Comparison of ENCODE assay signal across 17 cellular contexts in the genomic region with DNA sequence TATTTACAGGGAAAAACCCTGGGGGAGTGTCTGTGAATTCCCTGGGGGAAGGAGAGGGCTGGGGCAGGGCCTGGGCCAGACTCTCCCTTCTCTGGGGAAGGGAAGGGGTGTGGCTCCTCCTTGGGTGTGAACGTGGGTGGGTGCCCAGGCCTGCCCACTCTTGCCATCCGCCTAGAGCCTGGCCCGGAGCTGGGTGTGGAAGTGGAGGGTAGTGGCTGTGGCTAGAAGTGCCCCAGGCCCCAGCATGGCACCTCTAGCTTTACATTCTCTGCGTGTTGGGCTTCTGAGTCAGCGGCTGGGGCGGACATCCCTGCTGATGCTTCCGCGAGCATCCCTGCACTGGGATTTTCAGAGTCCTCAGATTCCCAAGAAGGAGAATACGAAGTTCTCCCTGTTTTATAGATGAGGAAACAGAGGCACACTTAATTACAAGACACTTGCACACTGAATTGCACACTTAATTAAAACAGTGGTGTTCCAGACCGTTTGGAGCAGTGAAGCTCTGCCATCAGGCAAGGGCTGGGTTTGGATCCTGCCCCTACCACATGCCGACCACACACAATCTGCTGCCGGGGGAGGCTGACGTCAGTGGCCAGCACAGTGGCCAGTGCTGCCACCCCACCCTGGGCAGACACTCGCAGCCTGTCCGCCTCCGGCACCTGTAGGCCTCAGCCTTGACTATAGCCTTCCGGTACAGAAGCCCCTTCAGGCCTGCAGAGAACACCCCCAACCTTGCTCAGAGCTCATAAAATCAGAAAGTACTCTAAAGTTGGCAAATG. TPM values are rescaled to one million over a fixed set of nuclear protein-coding genes. Genes with fewer than 3 reads are reported as not detected.
DNase-seq lines count a peak whose midpoint lies in the region; ATAC-seq and TF ChIP-seq lines count a peak whose summit lies in the region.
"Had no signal": no experiment of that assay in that cellular context is flagged by ENCODE, and none has a peak within 500 bp of the region (broad histone marks: within the 10 kb centered on the region; RNA-seq: fewer than 3 reads in every experiment).

No MANE protein-coding gene starts in this region.

- H3K4me1 Mint-ChIP-seq in stimulated activated memory B cell treated with anti-CD40 and anti-IgM and Interleukin-4, amounts not matched to agents 10 μg/mL and 1 μg/mL and 100 μg/mL, for 72 hours = peaks cover 8% of the 10 kb centered on the region
- H3K4me1 Mint-ChIP-seq in progenitor cell of endocrine pancreas (ENCODE audit: low read depth) = peaks cover 2% of the 10 kb centered on the region

- ATAC-seq in Panc1 (peak; percentile 16; the same call in 1 of the 2 replicates), esophagus mucosa (peak; percentile 92), HG02642 (IDR thresholded peaks at IDR 0.05; ENCODE audit: poor library complexity, unreplicated experiment) (no peak)
- no peak for ATAC-seq in stimulated activated memory B cell treated with anti-CD40 and anti-IgM and Interleukin-4, amounts not matched to agents 10 μg/mL and 1 μg/mL and 100 μg/mL, for 72 hours

- DNase-seq in ELR (ENCODE audit: low read depth) (peak; percentile 93), Panc1 (ENCODE audit: low read depth, low spot score) (no peak), progenitor cell of endocrine pancreas (ENCODE audit: low spot score, unreplicated experiment) (no peak), glomerular visceral epithelial cell (ENCODE audit: extremely low spot score) (no peak), RKO (ENCODE audit: low spot score) (no peak)
- DNase-seq: GF-D8; H7; NCI-H1092; NCI-H446; stimulated activated CD8-positive, alpha-beta memory T cell treated with anti-CD3 and anti-CD28 coated beads, Interleukin-4, amount 100 ng/mL, for 48 hours had no signal

- TF ChIP-seq CTCF in Panc1 (IDR thresholded peaks at IDR 0.05) = no peak
- no peak for TF ChIP-seq CTCF in progenitor cell of endocrine pancreas (IDR thresholded peaks at IDR 0.05; ENCODE audit: unreplicated experiment)

- H3K27ac Mint-ChIP-seq in stimulated activated memory B cell treated with anti-CD40 and anti-IgM and Interleukin-4, amounts not matched to agents 10 μg/mL and 1 μg/mL and 100 μg/mL, for 72 hours = peak overlapping the region; percentile 22
- no peak overlapping the region for H3K27ac Mint-ChIP-seq in progenitor cell of endocrine pancreas

- H3K4me3 Mint-ChIP-seq in stimulated activated memory B cell treated with anti-CD40 and anti-IgM and Interleukin-4, amounts not matched to agents 10 μg/mL and 1 μg/mL and 100 μg/mL, for 72 hours = no peak overlapping the region
- H3K4me3 Mint-ChIP-seq in progenitor cell of endocrine pancreas (ENCODE audit: low read depth) = no peak overlapping the region

- no TSS peak for BruUV-seq in Panc1 (replicated peaks; lab: Mats Ljungman, UMichigan)

- H3K4me1 ChIP-seq in Panc1 (ENCODE audit: control insufficient read depth, insufficient read depth, low read length) = no peaks in the 10 kb centered on the region

- no peaks in the 10 kb centered on the region for H3K36me3 ChIP-seq in Panc1 (ENCODE audit: control insufficient read depth, insufficient read depth, low read length)

- CTCF ChIA-PET in Panc1 (lab: Charles Lee) = no interaction called here

- no peaks in the 10 kb centered on the region for H3K9me3 Mint-ChIP-seq in stimulated activated memory B cell treated with anti-CD40 and anti-IgM and Interleukin-4, amounts not matched to agents 10 μg/mL and 1 μg/mL and 100 μg/mL, for 72 hours
- H3K9me3 Mint-ChIP-seq in progenitor cell of endocrine pancreas (ENCODE audit: low read depth) = no peaks in the 10 kb centered on the region

- H3K27me3 ChIP-seq in Panc1 (ENCODE audit: control insufficient read depth, insufficient read depth, low read length) = no peaks in the 10 kb centered on the region

- H3K9me3 ChIP-seq in Panc1 (ENCODE audit: control insufficient read depth, insufficient read depth, low read depth, low read length) = no peaks in the 10 kb centered on the region

- H3K27me3 Mint-ChIP-seq in stimulated activated memory B cell treated with anti-CD40 and anti-IgM and Interleukin-4, amounts not matched to agents 10 μg/mL and 1 μg/mL and 100 μg/mL, for 72 hours = no peaks in the 10 kb centered on the region
- H3K27me3 Mint-ChIP-seq in progenitor cell of endocrine pancreas = no peaks in the 10 kb centered on the region

- intact Hi-C loops in Panc1 (cut with micrococcal nuclease; ENCODE audit: unreplicated experiment) = no loop called here

- H3K4me3 ChIP-seq in Panc1 (ENCODE audit: low read depth in 2 of 2, low read length in 2 of 2) = no peak overlapping the region

- POLR2A ChIA-PET in Panc1 (lab: Charles Lee) = interaction anchor here (0.5 to 0.6 kb wide), 2 partner anchors 13 to 21 kb away, joined by 3 to 8 read pairs; no protein-coding TSS in a partner anchor

- H3K36me3 Mint-ChIP-seq in stimulated activated memory B cell treated with anti-CD40 and anti-IgM and Interleukin-4, amounts not matched to agents 10 μg/mL and 1 μg/mL and 100 μg/mL, for 72 hours = peaks cover 17% of the 10 kb centered on the region
- H3K36me3 Mint-ChIP-seq in progenitor cell of endocrine pancreas (ENCODE audit: insufficient read depth) = peaks cover 7% of the 10 kb centered on the region

- in situ Hi-C loops in Panc1 (cut with HindIII; ENCODE audit: low pct_unique_long_range_greater_than_20kb, low sequenced_read_pairs) = no loop called here

- no peak overlapping the region for H3K27ac ChIP-seq in Panc1 (ENCODE audit: low read length)

RNA-seq across cellular contexts. Expression of gene BAD, which starts 7.6 kb away (rescaled TPM):
- total RNA-seq in Panc1 (2021; ENCODE audit: unreplicated experiment) (77.7 TPM), esophagus mucosa (45.4 TPM), progenitor cell of endocrine pancreas (42.8 and 46.9 TPM in 2 replicates)
- 86.9 TPM for polyA plus RNA-seq in Panc1 (2012; ENCODE audit: insufficient read length)

RNA-seq across cellular contexts. Expression of gene GPR137, which starts 8.8 kb away (rescaled TPM):
- 183 TPM for total RNA-seq in Panc1 (2021; ENCODE audit: unreplicated experiment)
- polyA plus RNA-seq in Panc1 (2012; ENCODE audit: insufficient read length) = 237 TPM
- total RNA-seq in esophagus mucosa = 18.5 TPM
- 46.7 and 56.5 TPM in 2 replicates for total RNA-seq in progenitor cell of endocrine pancreas

RNA-seq across cellular contexts. Expression of gene KCNK4, which starts 14.3 kb away (rescaled TPM):
- total RNA-seq in Panc1 (2021; ENCODE audit: unreplicated experiment) = 1.1 TPM
- 1.3 TPM for polyA plus RNA-seq in Panc1 (2012; ENCODE audit: insufficient read length)
- not detected for total RNA-seq in esophagus mucosa
- 0.62 TPM in 1 of 2 replicates, not detected in the other for total RNA-seq in progenitor cell of endocrine pancreas
- total RNA-seq: cardiac septum, epithelial cell of proximal tubule, H7, HT-29, mesenteric fat pad had no signal

RNA-seq across cellular contexts. Expression of gene CATSPERZ, which starts 23.3 kb away (rescaled TPM):
- total RNA-seq in Panc1 (2021; ENCODE audit: unreplicated experiment) (0.64 TPM), esophagus mucosa (1.3 TPM), progenitor cell of endocrine pancreas (not detected in 2 replicates)
- polyA plus RNA-seq in Panc1 (2012; ENCODE audit: insufficient read length) = 3.0 TPM
- total RNA-seq: cardiac septum, epithelial cell of proximal tubule, mesenteric fat pad had no signal

RNA-seq across cellular contexts. Expression of gene PLCB3, which starts 25.5 kb away (rescaled TPM):
- total RNA-seq in Panc1 (2021; ENCODE audit: unreplicated experiment) (41.2 TPM), esophagus mucosa (43.9 TPM), progenitor cell of endocrine pancreas (22.6 and 27.3 TPM in 2 replicates)
- polyA plus RNA-seq in Panc1 (2012; ENCODE audit: insufficient read length) = 55.5 TPM

Comparison
In these comparisons a context has a peak if more than half of its experiments do, and no peak if none do; other contexts are left out.
1. ATAC-seq: peak in Panc1 (single experiment) and esophagus mucosa (single experiment); none in stimulated activated memory B cell treated with anti-CD40 and anti-IgM and Interleukin-4, amounts not matched to agents 10 μg/mL and 1 μg/mL and 100 μg/mL, for 72 hours (single experiment) and HG02642 (single experiment).